13 cellular contexts compared by ENCODE assay signal in the genomic region with DNA sequence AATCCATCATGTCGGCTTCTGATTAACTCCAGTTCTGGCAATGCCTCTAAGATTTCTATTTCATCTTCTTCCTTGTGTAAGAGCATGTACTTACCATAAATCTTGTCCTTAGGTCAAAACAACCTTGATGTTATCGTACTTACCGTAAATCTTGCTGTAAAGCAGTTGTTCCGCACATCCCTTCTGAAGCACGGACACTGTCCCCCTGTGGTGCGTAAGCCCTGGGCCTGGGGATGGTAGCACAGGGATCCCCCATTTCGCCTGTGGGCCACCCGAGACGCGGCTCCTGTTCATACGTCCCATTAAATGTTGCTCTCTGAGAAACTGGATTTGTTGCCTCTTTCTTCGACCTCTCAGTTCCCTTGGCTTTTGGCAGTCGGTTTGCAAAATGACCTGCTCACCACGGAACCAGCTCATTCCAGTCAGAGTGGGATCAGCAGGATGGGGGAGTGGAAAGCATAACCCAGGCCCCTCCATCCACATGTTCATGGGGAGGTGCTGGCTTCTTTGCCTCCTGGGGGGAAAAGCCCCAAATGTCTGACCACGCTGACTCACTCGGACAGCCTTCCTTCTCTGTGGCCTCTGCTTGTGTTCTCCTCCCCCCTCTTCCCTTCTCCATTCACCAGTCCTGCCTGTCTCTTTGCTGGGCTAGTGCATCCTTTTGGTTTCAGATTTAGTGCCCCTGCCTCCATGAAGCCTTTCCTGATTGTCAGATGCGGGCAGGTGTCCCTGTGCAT. TPM values are rescaled to one million over a fixed set of nuclear protein-coding genes. Genes with fewer than 3 reads are reported as not detected.
DNase-seq lines count a peak whose midpoint lies in the region; ATAC-seq and TF ChIP-seq lines count a peak whose summit lies in the region.
"Had no signal": no experiment of that assay in that cellular context is flagged by ENCODE, and none has a peak within 500 bp of the region (broad histone marks: within the 10 kb centered on the region; RNA-seq: fewer than 3 reads in every experiment).

No MANE protein-coding gene starts in this region.

- H3K27me3 ChIP-seq in transverse colon, result no peaks in the 10 kb centered on the region

- DNase-seq in AG10803 (ENCODE audit: low read depth), result peak; percentile 57
- peak; percentile 75 for DNase-seq in LHCN-M2 (ENCODE audit: low read depth)
- peak; percentile 68 for DNase-seq in astrocyte of the hippocampus (ENCODE audit: low read depth, low spot score)
- no peak for DNase-seq in mesothelial cell of epicardium (ENCODE audit: low spot score in 2 of 2, unreplicated experiment in 2 of 2)
- no peak for DNase-seq in activated T-cell treated with anti-CD3 and anti-CD28 coated beads, Interleukin-2, amount 50 U/mL, for 24 hours
- DNase-seq in NCI-H748 treated with DMSO at 0.1 percent for 48 hours (lab: John Stamatoyannopoulos, UW), result no peak
- DNase-seq in transverse colon, result no peak
- DNase-seq: cortex of kidney, left colon, OCI-M1, T-helper 9 cell had no signal

- no peak for TF ChIP-seq POLR2A in transverse colon (IDR thresholded peaks at IDR 0.05)

- H3K4me1 Mint-ChIP-seq in mesothelial cell of epicardium, result peaks cover 20% of the 10 kb centered on the region
- H3K4me1 Mint-ChIP-seq in activated T-cell treated with anti-CD3 and anti-CD28 coated beads, Interleukin-2, amount 50 U/mL, for 24 hours (ENCODE audit: low read depth), result no peaks in the 10 kb centered on the region

- WGBS in transverse colon (ENCODE audit: low coverage in 1 of 2), 2 donors, result 82 to 83% methylated on average over 1 to 17 of the region's 17 CpGs

- intact Hi-C loops in transverse colon (cut with DNase I; ENCODE audit: low total_unique reads), result no loop called here

- H3K4me3 Mint-ChIP-seq in mesothelial cell of epicardium, result peak overlapping the region; percentile 11
- no peak overlapping the region for H3K4me3 Mint-ChIP-seq in activated T-cell treated with anti-CD3 and anti-CD28 coated beads, Interleukin-2, amount 50 U/mL, for 24 hours
- H3K4me3 Mint-ChIP-seq: activated naive CD8-positive, alpha-beta T cell had no signal

- peaks cover 1% of the 10 kb centered on the region for H3K27me3 Mint-ChIP-seq in mesothelial cell of epicardium (ENCODE audit: low read depth)
- peaks cover 17% of the 10 kb centered on the region for H3K27me3 Mint-ChIP-seq in activated T-cell treated with anti-CD3 and anti-CD28 coated beads, Interleukin-2, amount 50 U/mL, for 24 hours

- no peak for ATAC-seq in GM21381 (IDR thresholded peaks at IDR 0.05; ENCODE audit: unreplicated experiment)
- ATAC-seq: left colon had no signal

- H3K27ac Mint-ChIP-seq in mesothelial cell of epicardium, result no peak overlapping the region
- H3K27ac Mint-ChIP-seq in activated T-cell treated with anti-CD3 and anti-CD28 coated beads, Interleukin-2, amount 50 U/mL, for 24 hours, result no peak overlapping the region
- H3K27ac Mint-ChIP-seq: activated naive CD8-positive, alpha-beta T cell had no signal

- peaks cover 0 to 20% (median 8%) of the 10 kb centered on the region in 4 donors for H3K4me1 ChIP-seq in transverse colon

- no peak for TF ChIP-seq EP300 in transverse colon (IDR thresholded peaks at IDR 0.05; ENCODE audit: low read depth)

- in situ Hi-C loops in transverse colon (cut with MboI; ENCODE audit: low pct_ligation_motif_present in 1 of 4, low pct_unique_long_range_greater_than_20kb in 1 of 4, low sequenced_read_pairs in 3 of 4), result no loop called here

- no peak overlapping the region for H3K27ac ChIP-seq in transverse colon

- no peak overlapping the region for H3K4me3 ChIP-seq in AG10803 (ENCODE audit: low read length)
- no peak overlapping the region for H3K4me3 ChIP-seq in transverse colon

- H3K36me3 ChIP-seq in transverse colon, result no peaks in the 10 kb centered on the region

- H3K9me3 Mint-ChIP-seq in mesothelial cell of epicardium, result peaks cover 5% of the 10 kb centered on the region
- H3K9me3 Mint-ChIP-seq in activated T-cell treated with anti-CD3 and anti-CD28 coated beads, Interleukin-2, amount 50 U/mL, for 24 hours, result no peaks in the 10 kb centered on the region

- no peaks in the 10 kb centered on the region for H3K9me3 ChIP-seq in transverse colon

- H3K36me3 Mint-ChIP-seq in mesothelial cell of epicardium, result peaks cover 6% of the 10 kb centered on the region
- no peaks in the 10 kb centered on the region for H3K36me3 Mint-ChIP-seq in activated T-cell treated with anti-CD3 and anti-CD28 coated beads, Interleukin-2, amount 50 U/mL, for 24 hours (ENCODE audit: low read depth)
- H3K36me3 Mint-ChIP-seq: activated naive CD8-positive, alpha-beta T cell had no signal

- TF ChIP-seq CTCF in AG10803 (conservative IDR thresholded peaks at IDR 0.05; ENCODE audit: low read length) (no peak), mesothelial cell of epicardium (IDR thresholded peaks at IDR 0.05; ENCODE audit: unreplicated experiment) (no peak), transverse colon (IDR thresholded peaks at IDR 0.05) (no peak)

RNA-seq across cellular contexts. Expression of a gene that starts 49.9 kb away (rescaled TPM):
- 26.2 and 31.3 TPM in 2 replicates for total RNA-seq in LHCN-M2 (2014; rRNA removed)
- 19.9 TPM for polyA plus RNA-seq in LHCN-M2 (2012)
- total RNA-seq in mesothelial cell of epicardium, result 20.0 to 21.8 TPM (median 21.8 TPM) in 3 replicates
- total RNA-seq in transverse colon, result 10 to 100 TPM; 13.1 to 18.4 (median 16.9) TPM

Comparison
In these comparisons a context has a peak if more than half of its experiments do, and no peak if none do; other contexts are left out.
1. DNase-seq: peak in AG10803 (single experiment), LHCN-M2 (single experiment) and astrocyte of the hippocampus (single experiment); none in mesothelial cell of epicardium (0 of 2), activated T-cell treated with anti-CD3 and anti-CD28 coated beads, Interleukin-2, amount 50 U/mL, for 24 hours (single experiment), NCI-H748 treated with DMSO at 0.1 percent for 48 hours (single experiment) and transverse colon (single experiment).